21 cellular contexts compared by ENCODE assay signal in the genomic region with DNA sequence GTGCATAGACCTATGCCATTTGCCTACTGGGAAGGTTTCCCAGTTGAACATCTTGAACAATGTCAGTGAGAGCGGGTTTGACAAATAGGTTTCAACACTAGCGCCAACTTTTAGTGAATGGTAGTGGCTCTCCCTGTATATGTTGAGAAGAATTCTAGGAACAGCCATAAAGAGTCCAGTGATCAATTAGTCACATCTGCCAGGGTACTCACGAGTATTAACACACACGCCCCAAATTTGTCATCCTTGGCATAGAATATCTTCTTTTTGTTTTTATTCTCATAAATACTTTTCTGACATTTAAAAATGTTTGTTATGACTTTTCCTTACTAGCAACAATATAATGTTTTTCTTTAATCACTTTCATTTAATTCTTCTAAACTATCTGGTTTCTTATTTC.
"Had no signal": no experiment of that assay in that cellular context is flagged by ENCODE, and none has a peak within 500 bp of the region (broad histone marks: within the 10 kb centered on the region; RNA-seq: fewer than 3 reads in every experiment).

No MANE protein-coding gene starts in this region.

- H3K4me1 ChIP-seq: parathyroid adenoma had no signal

- H3K36me3 ChIP-seq: adrenal gland, esophagus muscularis mucosa, gastrocnemius medialis, neutrophil, spleen, WERI-Rb-1 had no signal

- FAIRE-seq: bronchial epithelial cell, endothelial cell of umbilical vein, keratinocyte had no signal

- ATAC-seq: gastrocnemius medialis; left lobe of liver; natural killer cell treated with Interleukin-12 subunit alpha and Interleukin-12 subunit beta and Interleukin-15 and Interleukin-18, amount 100 ng/mL, for 72 hours; stimulated activated memory B cell treated with anti-CD40 and anti-IgM and Interleukin-4, amounts not matched to agents 10 μg/mL and 1 μg/mL and 100 μg/mL, for 72 hours had no signal

- H3K9ac ChIP-seq: parathyroid adenoma had no signal

- H3K27ac ChIP-seq: adrenal gland, esophagus muscularis mucosa, gastrocnemius medialis, neutrophil, parathyroid adenoma, spleen, WERI-Rb-1 had no signal

- H3K4me3 ChIP-seq: adrenal gland, esophagus muscularis mucosa, gastrocnemius medialis, lung, spleen had no signal

- H3K9me3 ChIP-seq: adrenal gland, esophagus muscularis mucosa, gastrocnemius medialis, neutrophil, spleen had no signal

- DNase-seq: activated CD4-positive, alpha-beta T cell treated with anti-CD3 and anti-CD28 coated beads, Interleukin-2, amount 50 U/mL, for 48 hours; activated gamma-delta T cell; adrenal gland; dermis blood vessel endothelial cell; effector memory CD4-positive, alpha-beta T cell; gastrocnemius medialis; head of caudate nucleus; spleen; stimulated activated CD4-positive, alpha-beta T cell treated with anti-CD3 and anti-CD28 coated beads, Interleukin-4, amount 100 ng/mL, for 4 hours; T-helper 2 cell; WERI-Rb-1 had no signal
